Comparison of ENCODE assay signal across 16 cellular contexts in genomic region chr11:43986327-43986726, GRCh38.
"Had no signal": no experiment of that assay in that cellular context is flagged by ENCODE, and none has a peak within 500 bp of the region (broad histone marks: within the 10 kb centered on the region; RNA-seq: fewer than 3 reads in every experiment).

No MANE protein-coding gene starts in this region.

- FAIRE-seq: small intestine, TTC549 had no signal

- H3K4me3 Mint-ChIP-seq: activated CD4-positive, alpha-beta T cell treated with anti-CD3 and anti-CD28 coated beads for 36 hours; effector memory CD8-positive, alpha-beta T cell; nephron progenitor cell; stimulated activated naive CD8-positive, alpha-beta T cell treated with anti-CD3 and anti-CD28 coated beads, Interleukin-15, amount 100 ng/mL, for 72 hours had no signal

- DNase-seq: activated CD4-positive, alpha-beta T cell treated with anti-CD3 and anti-CD28 coated beads for 36 hours; activated CD4-positive, alpha-beta T cell treated with anti-CD3 and anti-CD28 coated beads, Interleukin-2, amount 50 U/mL, for 48 hours; activated gamma-delta T cell; effector memory CD8-positive, alpha-beta T cell; hypothalamus; islet precursor cell; midbrain; nephron progenitor cell; occipital lobe; right cardiac atrium; small intestine; stimulated activated CD4-positive, alpha-beta T cell treated with anti-CD3 and anti-CD28 coated beads, Interleukin-15, amount 100 ng/mL, for 24 hours; stimulated activated CD4-positive, alpha-beta T cell treated with anti-CD3 and anti-CD28 coated beads, Interleukin-2, amount 100 ng/mL, for 48 hours; stimulated activated naive CD8-positive, alpha-beta T cell treated with anti-CD3 and anti-CD28 coated beads, Interleukin-15, amount 100 ng/mL, for 72 hours had no signal

- H3K9me3 Mint-ChIP-seq: activated naive CD4-positive, alpha-beta T cell treated with anti-CD3 and anti-CD28 coated beads, Interleukin-2, amount 50 U/mL, for 72 hours; effector memory CD8-positive, alpha-beta T cell; nephron progenitor cell; stimulated activated naive CD8-positive, alpha-beta T cell treated with anti-CD3 and anti-CD28 coated beads, Interleukin-15, amount 100 ng/mL, for 72 hours had no signal

- H3K27ac Mint-ChIP-seq: activated CD4-positive, alpha-beta T cell treated with anti-CD3 and anti-CD28 coated beads for 36 hours; activated naive CD4-positive, alpha-beta T cell treated with anti-CD3 and anti-CD28 coated beads, Interleukin-2, amount 50 U/mL, for 72 hours; effector memory CD8-positive, alpha-beta T cell; nephron progenitor cell; stimulated activated naive CD8-positive, alpha-beta T cell treated with anti-CD3 and anti-CD28 coated beads, Interleukin-15, amount 100 ng/mL, for 72 hours had no signal

- H3K36me3 Mint-ChIP-seq: activated naive CD4-positive, alpha-beta T cell treated with anti-CD3 and anti-CD28 coated beads, Interleukin-2, amount 50 U/mL, for 72 hours had no signal

- H3K4me1 Mint-ChIP-seq: activated CD4-positive, alpha-beta T cell treated with anti-CD3 and anti-CD28 coated beads for 36 hours; stimulated activated naive CD8-positive, alpha-beta T cell treated with anti-CD3 and anti-CD28 coated beads, Interleukin-15, amount 100 ng/mL, for 72 hours had no signal
